In genomic region chr3:186985713-186986364, GRCh38 we compare ENCODE assay signal across 10 cellular contexts. TPM values are rescaled to one million over a fixed set of nuclear protein-coding genes. Genes with fewer than 3 reads are reported as not detected.
DNase-seq lines count a peak whose midpoint lies in the region; ATAC-seq and TF ChIP-seq lines count a peak whose summit lies in the region.
"Had no signal": no experiment of that assay in that cellular context is flagged by ENCODE, and none has a peak within 500 bp of the region (broad histone marks: within the 10 kb centered on the region; RNA-seq: fewer than 3 reads in every experiment).

No MANE protein-coding gene starts in this region.

- no peaks in the 10 kb centered on the region for H3K4me1 ChIP-seq in adrenal gland (replicated peaks in 1 of 2)

- DNase-seq in T-helper 17 cell (no peak), osteocyte (ENCODE audit: extremely low spot score, unreplicated experiment) (no peak), COR-L47 (lab: John Stamatoyannopoulos, UW) (no peak), superior temporal gyrus (ENCODE audit: extremely low spot score) (no peak), adrenal gland (no peak)
- DNase-seq in activated CD8-positive, alpha-beta T cell treated with anti-CD3 and anti-CD28 coated beads, Interleukin-2, amount 10 ng/mL, durations not matched to agents 7 days and 5 days: no peak
- DNase-seq: IMR-90 had no signal

- no peak for TF ChIP-seq CTCF in osteocyte (IDR thresholded peaks at IDR 0.05)
- no peak for TF ChIP-seq CTCF in adrenal gland (IDR thresholded peaks at IDR 0.05)

- H3K9me3 ChIP-seq in T-helper 17 cell (ENCODE audit: control insufficient read depth, low read length, poor library complexity, severe bottlenecking) (no peaks in the 10 kb centered on the region), adrenal gland (replicated peaks in 1 of 3) (no peaks in the 10 kb centered on the region)

- no peak overlapping the region for H3K4me3 ChIP-seq in adrenal gland

- H3K9me3 Mint-ChIP-seq in osteocyte (ENCODE audit: unreplicated experiment): no peaks in the 10 kb centered on the region
- H3K9me3 Mint-ChIP-seq in activated CD8-positive, alpha-beta T cell treated with anti-CD3 and anti-CD28 coated beads, Interleukin-2, amount 10 ng/mL, durations not matched to agents 7 days and 5 days (ENCODE audit: insufficient read depth): no peaks in the 10 kb centered on the region
- H3K9me3 Mint-ChIP-seq: brain had no signal

- POLR2A ChIA-PET in activated CD8-positive, alpha-beta T cell treated with anti-CD3 and anti-CD28 coated beads, Interleukin-2, amount 10 ng/mL, durations not matched to agents 7 days and 5 days (lab: Charles Lee): no interaction called here

- peak; percentile 60 for ATAC-seq in GM18870 (IDR thresholded peaks at IDR 0.05; ENCODE audit: unreplicated experiment)
- peak; percentile 54 for ATAC-seq in HG03039 (IDR thresholded peaks at IDR 0.05; ENCODE audit: unreplicated experiment)
- ATAC-seq in T-helper 17 cell: peak; percentile 51
- ATAC-seq in activated CD8-positive, alpha-beta T cell treated with anti-CD3 and anti-CD28 coated beads, Interleukin-2, amount 10 ng/mL, durations not matched to agents 7 days and 5 days: no peak

- TF ChIP-seq POLR2A in adrenal gland (IDR thresholded peaks at IDR 0.05): no peak

- H3K27me3 Mint-ChIP-seq in T-helper 17 cell (no peaks in the 10 kb centered on the region), osteocyte (ENCODE audit: unreplicated experiment) (no peaks in the 10 kb centered on the region)
- H3K27me3 Mint-ChIP-seq in activated CD8-positive, alpha-beta T cell treated with anti-CD3 and anti-CD28 coated beads, Interleukin-2, amount 10 ng/mL, durations not matched to agents 7 days and 5 days (ENCODE audit: low read depth): no peaks in the 10 kb centered on the region
- H3K27me3 Mint-ChIP-seq: brain had no signal

- H3K36me3 Mint-ChIP-seq in T-helper 17 cell (ENCODE audit: low read depth) (peaks cover 15% of the 10 kb centered on the region), osteocyte (ENCODE audit: unreplicated experiment) (peaks cover 28% of the 10 kb centered on the region)
- peaks cover 55% of the 10 kb centered on the region for H3K36me3 Mint-ChIP-seq in activated CD8-positive, alpha-beta T cell treated with anti-CD3 and anti-CD28 coated beads, Interleukin-2, amount 10 ng/mL, durations not matched to agents 7 days and 5 days (ENCODE audit: low read depth)

- peak overlapping the region in 2 of 5 donors; percentile 49 to 54 for H3K27ac ChIP-seq in adrenal gland

- intact Hi-C loops in adrenal gland (cut with DNase I): no loop called here

- H3K4me3 Mint-ChIP-seq in T-helper 17 cell: no peak overlapping the region
- H3K4me3 Mint-ChIP-seq in osteocyte (ENCODE audit: unreplicated experiment): no peak overlapping the region
- no peak overlapping the region for H3K4me3 Mint-ChIP-seq in activated CD8-positive, alpha-beta T cell treated with anti-CD3 and anti-CD28 coated beads, Interleukin-2, amount 10 ng/mL, durations not matched to agents 7 days and 5 days
- H3K4me3 Mint-ChIP-seq: brain had no signal

- peak overlapping the region; percentile 29 for H3K27ac Mint-ChIP-seq in T-helper 17 cell
- peak overlapping the region; percentile 76 for H3K27ac Mint-ChIP-seq in osteocyte (ENCODE audit: unreplicated experiment)
- no peak overlapping the region for H3K27ac Mint-ChIP-seq in activated CD8-positive, alpha-beta T cell treated with anti-CD3 and anti-CD28 coated beads, Interleukin-2, amount 10 ng/mL, durations not matched to agents 7 days and 5 days

- no peaks in the 10 kb centered on the region for H3K27me3 ChIP-seq in adrenal gland

- 56 to 71% (median 62%) methylated on average over 12 of the region's 12 CpGs for WGBS in adrenal gland, 4 donors

- peaks cover 36% of the 10 kb centered on the region for H3K4me1 Mint-ChIP-seq in T-helper 17 cell
- H3K4me1 Mint-ChIP-seq in osteocyte (ENCODE audit: unreplicated experiment): peaks cover 40% of the 10 kb centered on the region
- peaks cover 2% of the 10 kb centered on the region for H3K4me1 Mint-ChIP-seq in activated CD8-positive, alpha-beta T cell treated with anti-CD3 and anti-CD28 coated beads, Interleukin-2, amount 10 ng/mL, durations not matched to agents 7 days and 5 days (ENCODE audit: low read depth)

- H3K36me3 ChIP-seq in adrenal gland (replicated peaks in 1 of 2): no peaks in the 10 kb centered on the region

- CTCF ChIA-PET in activated CD8-positive, alpha-beta T cell treated with anti-CD3 and anti-CD28 coated beads, Interleukin-2, amount 10 ng/mL, durations not matched to agents 7 days and 5 days (lab: Charles Lee): no interaction called here

RNA-seq across cellular contexts. Expression of gene ST6GAL1, which starts 55.5 kb away (rescaled TPM):
- 100 to 1,000 TPM; 109 to 134 TPM for total RNA-seq in T-helper 17 cell
- 63.1 and 68.2 TPM in 2 replicates for total RNA-seq in osteocyte
- 100 to 1,000 TPM in 1 of 2 experiments, 10 to 100 TPM in 1; 99.1 to 109 TPM for total RNA-seq in activated CD8-positive, alpha-beta T cell treated with anti-CD3 and anti-CD28 coated beads, Interleukin-2, amount 10 ng/mL, durations not matched to agents 7 days and 5 days
- total RNA-seq in adrenal gland: 10 to 100 TPM; 28.4 to 95.0 (median 60.6) TPM
- polyA plus RNA-seq in adrenal gland: 10 to 100 TPM in 2 of 3 donors, 1 to 10 TPM in 1; 7.2 to 30.9 (median 10.6) TPM
